Comparison of ENCODE assay signal across 16 cellular contexts in genomic region chr1:25893072-25893604, GRCh38. TPM values are rescaled to one million over a fixed set of nuclear protein-coding genes. Genes with fewer than 3 reads are reported as not detected.
DNase-seq lines count a peak whose midpoint lies in the region; ATAC-seq, FAIRE-seq and TF ChIP-seq lines count a peak whose summit lies in the region.
"Had no signal": no experiment of that assay in that cellular context is flagged by ENCODE, and none has a peak within 500 bp of the region (broad histone marks: within the 10 kb centered on the region; RNA-seq: fewer than 3 reads in every experiment).

No MANE protein-coding gene starts in this region.

- H3K4me3 ChIP-seq in Caco-2 (ENCODE audit: low read depth, low read length) = no peak overlapping the region
- H3K4me3 ChIP-seq in SJSA1 = no peak overlapping the region
- H3K4me3 ChIP-seq in fibroblast of lung (replicated peaks in 1 of 4; ENCODE audit: control extremely low read depth in 1 of 4, insufficient read depth in 1 of 4, low read depth in 3 of 4, low read length in 4 of 4) = no peak overlapping the region
- H3K4me3 ChIP-seq in small intestine (ENCODE audit: low read depth in 1 of 2, low read length in 2 of 2) = no peak overlapping the region
- no peak overlapping the region for H3K4me3 ChIP-seq in heart right ventricle
- H3K4me3 ChIP-seq: ovary had no signal

- H3K4me1 ChIP-seq in Caco-2 (peaks cover 54% of the 10 kb centered on the region), SJSA1 (replicated peaks) (peaks cover 38% of the 10 kb centered on the region), fibroblast of lung (ENCODE audit: control insufficient read depth, extremely low read depth, insufficient read depth, low read length) (peaks cover 23% of the 10 kb centered on the region), small intestine (ENCODE audit: control insufficient read depth in 2 of 2, insufficient read depth in 1 of 2, low read depth in 1 of 2, low read length in 1 of 2) (peaks cover 0 to 13% of the 10 kb centered on the region in 2 donors), heart right ventricle (peaks cover 0 to 17% (median 9%) of the 10 kb centered on the region in 9 donors)

- no peaks in the 10 kb centered on the region for H3K27me3 Mint-ChIP-seq in Caco-2 (ENCODE audit: insufficient read depth, unreplicated experiment)
- H3K27me3 Mint-ChIP-seq: activated T-cell treated with anti-CD3 and anti-CD28 coated beads, Interleukin-2, amount 50 U/mL, for 24 hours; T-helper 17 cell had no signal

- H3K36me3 ChIP-seq in Caco-2 (ENCODE audit: control insufficient read depth, insufficient read depth, low read length) (peaks cover 2% of the 10 kb centered on the region; the same call in 1 of the 2 replicates), SJSA1 (peaks cover 48% of the 10 kb centered on the region), fibroblast of lung (ENCODE audit: control insufficient read depth, insufficient read depth, low read length) (no peaks in the 10 kb centered on the region), small intestine (ENCODE audit: control insufficient read depth in 2 of 2, insufficient read depth in 2 of 2, low read length in 2 of 2) (no peaks in the 10 kb centered on the region), heart right ventricle (peaks cover 0 to 4% (median 0%) of the 10 kb centered on the region in 9 donors)
- H3K36me3 ChIP-seq: ovary had no signal

- H3K4me2 ChIP-seq in fibroblast of lung (ENCODE audit: extremely low read depth, insufficient read depth, low read length) = peak overlapping the region; percentile 8

- CTCF ChIA-PET in Caco-2 (lab: Charles Lee) = interaction anchor here (0.6 to 5.4 kb wide), 5 partner anchors 18 to 458 kb away, joined by 3 to 69 read pairs (median 4); partner anchors contain the start of genes PAFAH2 and PAQR7

- H3K36me3 Mint-ChIP-seq in Caco-2 (ENCODE audit: insufficient read depth, unreplicated experiment) = peaks cover 30% of the 10 kb centered on the region

- H4K20me1 ChIP-seq in fibroblast of lung (ENCODE audit: control insufficient read depth, extremely low read depth, insufficient read depth, low read length) = no peaks in the 10 kb centered on the region

- BruUV-seq in Caco-2 (replicated peaks; lab: Mats Ljungman, UMichigan) = TSS peak; percentile 90

- H3K27ac ChIP-seq in SJSA1 = peak overlapping the region; percentile 74
- peak overlapping the region; percentile 92 for H3K27ac ChIP-seq in fibroblast of lung (ENCODE audit: insufficient read depth, low read length)
- H3K27ac ChIP-seq in small intestine (ENCODE audit: low read depth in 1 of 2, low read length in 1 of 2) = peak overlapping the region; percentile 15 to 19
- peak overlapping the region in 4 of 10 donors; percentile 17 to 73 (median 48) for H3K27ac ChIP-seq in heart right ventricle

- intact Hi-C loops in Caco-2 (cut with micrococcal nuclease; ENCODE audit: unreplicated experiment) = no loop called here
- intact Hi-C loops in heart right ventricle (cut with DNase I) = loop anchor here in 1 of 10 donors (10.0 kb wide), 1 partner anchor 262 kb away; the partner anchor contains the start of gene FAM110D

- no peak for DNase-seq in Caco-2
- no peak for DNase-seq in SJSA1 (ENCODE audit: low read depth in 1 of 2, low spot score in 2 of 2)
- DNase-seq in fibroblast of lung (ENCODE audit: low read depth in 2 of 2) = peak in 1 of 2 donors; percentile 15
- no peak for DNase-seq in small intestine
- no peak for DNase-seq in heart right ventricle
- DNase-seq in GM13976 (ENCODE audit: low spot score) = no peak
- DNase-seq: activated CD4-positive, alpha-beta T cell treated with anti-CD3 and anti-CD28 coated beads for 4 hours; activated T-cell treated with anti-CD3 and anti-CD28 coated beads, Interleukin-2, amount 50 U/mL, for 24 hours; dermis blood vessel endothelial cell; KG1; NCI-H1694 treated with DMSO at 0.1 percent for 48 hours; NCI-H510A; T-helper 17 cell had no signal

- no peak overlapping the region for H3K27ac Mint-ChIP-seq in Caco-2 (ENCODE audit: unreplicated experiment)
- H3K27ac Mint-ChIP-seq: T-helper 17 cell had no signal

- TF ChIP-seq CTCF in Caco-2 (IDR thresholded peaks at IDR 0.05; ENCODE audit: insufficient read depth in 1 of 2, low read depth in 1 of 2, low read length in 1 of 2, severe bottlenecking in 1 of 2, unreplicated experiment in 1 of 2) = no peak
- TF ChIP-seq CTCF in fibroblast of lung (conservative IDR thresholded peaks at IDR 0.05 in 1 of 2, IDR thresholded peaks at IDR 0.05 in 1 of 2; ENCODE audit: low read depth in 1 of 2, low read length in 2 of 2) = no peak
- no peak for TF ChIP-seq CTCF in heart right ventricle (IDR thresholded peaks at IDR 0.05)
- no peak for TF ChIP-seq CTCF in GM13976 (IDR thresholded peaks at IDR 0.05; ENCODE audit: borderline replicate concordance, control extremely low read depth, extremely low read depth, insufficient read depth, missing control alignments)

- H3K4me3 Mint-ChIP-seq in Caco-2 (ENCODE audit: unreplicated experiment) = no peak overlapping the region
- H3K4me3 Mint-ChIP-seq: activated T-cell treated with anti-CD3 and anti-CD28 coated beads, Interleukin-2, amount 50 U/mL, for 24 hours; T-helper 17 cell had no signal

- no peak overlapping the region for H3K9ac ChIP-seq in fibroblast of lung (ENCODE audit: insufficient read depth, low read length)

- peak overlapping the region; percentile 8 for H2AFZ ChIP-seq in fibroblast of lung (ENCODE audit: low read length)

- in situ Hi-C loops in GM13976 (cut with MboI; ENCODE audit: low sequenced_read_pairs, unreplicated experiment) = no loop called here

- no peak for ATAC-seq in HG02938 (IDR thresholded peaks at IDR 0.05; ENCODE audit: unreplicated experiment)
- no peak for ATAC-seq in heart right ventricle
- ATAC-seq in HG03432 (IDR thresholded peaks at IDR 0.05; ENCODE audit: unreplicated experiment) = no peak
- ATAC-seq: T-helper 17 cell had no signal

- H3K9me3 Mint-ChIP-seq in Caco-2 (ENCODE audit: unreplicated experiment) = no peaks in the 10 kb centered on the region
- H3K9me3 Mint-ChIP-seq: activated T-cell treated with anti-CD3 and anti-CD28 coated beads, Interleukin-2, amount 50 U/mL, for 24 hours had no signal

- no peaks in the 10 kb centered on the region for H3K27me3 ChIP-seq in Caco-2 (replicated peaks; ENCODE audit: control insufficient read depth, insufficient read depth, low read length)
- no peaks in the 10 kb centered on the region for H3K27me3 ChIP-seq in SJSA1 (replicated peaks)
- H3K27me3 ChIP-seq in fibroblast of lung (ENCODE audit: control insufficient read depth, insufficient read depth, low read length) = no peaks in the 10 kb centered on the region
- H3K27me3 ChIP-seq in small intestine (ENCODE audit: control insufficient read depth in 2 of 2, insufficient read depth in 2 of 2, low read length in 2 of 2) = no peaks in the 10 kb centered on the region
- H3K27me3 ChIP-seq in heart right ventricle = no peaks in the 10 kb centered on the region
- H3K27me3 ChIP-seq: ovary had no signal

- H3K9me3 ChIP-seq in Caco-2 (no peaks in the 10 kb centered on the region), SJSA1 (replicated peaks) (no peaks in the 10 kb centered on the region), fibroblast of lung (ENCODE audit: control insufficient read depth, insufficient read depth, low read depth, low read length) (no peaks in the 10 kb centered on the region), small intestine (ENCODE audit: control insufficient read depth, low read depth) (no peaks in the 10 kb centered on the region), heart right ventricle (no peaks in the 10 kb centered on the region)
- H3K9me3 ChIP-seq: ovary had no signal

- 36 to 58% (median 48%) methylated on average over 6 of the region's 6 CpGs for WGBS in small intestine, 3 donors
- WGBS in heart right ventricle, 2 donors = 76 to 78% methylated on average over 6 of the region's 6 CpGs

- no peak for FAIRE-seq in small intestine (lab: Jason Lieb, UNC)

- POLR2A ChIA-PET in Caco-2 (lab: Charles Lee) = interaction anchor here (0.5 to 1.1 kb wide), 2 partner anchors 18 to 210 kb away, joined by 5 to 14 read pairs; partner anchors contain the start of gene PAQR7

- H3K79me2 ChIP-seq in fibroblast of lung (ENCODE audit: control insufficient read depth, insufficient read depth, low read length) = no peaks in the 10 kb centered on the region

- peaks cover 18% of the 10 kb centered on the region for H3K4me1 Mint-ChIP-seq in Caco-2 (ENCODE audit: low read depth, unreplicated experiment)

RNA-seq across cellular contexts. Expression of gene STMN1, which starts 13.1 kb away (rescaled TPM):
- total RNA-seq in Caco-2 (2022) = 188 and 207 TPM in 2 replicates
- 325 and 537 TPM in 2 replicates for total RNA-seq in SJSA1 (2014; rRNA removed; shearing (Covaris generic))
- 46.2 and 90.7 TPM in 2 replicates for total RNA-seq in fibroblast of lung
- 94.7 and 304 TPM in 2 replicates for polyA plus RNA-seq in fibroblast of lung
- polyA plus RNA-seq in fibroblast of lung (2012) = 127 and 372 TPM in 2 replicates
- 5.7 and 45.2 TPM in 2 replicates for polyA minus RNA-seq in fibroblast of lung (ENCODE audit: low replicate concordance)
- 100 to 1,000 TPM in 1 of 3 donors, 10 to 100 TPM in 2; 30.9 to 248 (median 37.3) TPM for polyA plus RNA-seq in small intestine
- total RNA-seq in heart right ventricle = 10 to 100 TPM; 16.0 to 85.7 (median 48.7) TPM
- polyA plus RNA-seq in heart right ventricle = 10 to 100 TPM; 16.2 to 49.9 TPM

RNA-seq across cellular contexts. Expression of gene PAQR7, which starts 17.6 kb away (rescaled TPM):
- total RNA-seq in Caco-2 (2022) (22.3 and 26.0 TPM in 2 replicates), fibroblast of lung (11.6 and 15.9 TPM in 2 replicates), heart right ventricle (1 to 10 TPM; 1.2 to 3.8 (median 2.2) TPM)
- total RNA-seq in SJSA1 (2014; rRNA removed; shearing (Covaris generic)) = 2.9 and 3.1 TPM in 2 replicates
- polyA plus RNA-seq in fibroblast of lung (7.4 and 12.8 TPM in 2 replicates), small intestine (10 to 100 TPM; 10.2 to 53.9 (median 23.5) TPM), heart right ventricle (1 to 10 TPM; 1.2 to 1.4 TPM)
- 10.9 and 17.6 TPM in 2 replicates for polyA plus RNA-seq in fibroblast of lung (2012)
- 33.2 and 49.1 TPM in 2 replicates for polyA minus RNA-seq in fibroblast of lung (ENCODE audit: low replicate concordance)

RNA-seq across cellular contexts. Expression of gene AUNIP, which starts 33.9 kb away (rescaled TPM):
- total RNA-seq in Caco-2 (2022) (12.3 and 16.8 TPM in 2 replicates), fibroblast of lung (under 0.01 and 0.33 TPM in 2 replicates), heart right ventricle (under 1 TPM in 2 of 10 donors, not detected in 8; 0.21 to 0.25 TPM)
- total RNA-seq in SJSA1 (2014; rRNA removed; shearing (Covaris generic)) = 5.9 and 9.5 TPM in 2 replicates
- polyA plus RNA-seq in fibroblast of lung (1.2 and 3.4 TPM in 2 replicates), small intestine (1 to 10 TPM in 1 of 3 donors, under 1 TPM in 1, not detected in 1; 0.67 to 3.2 TPM), heart right ventricle (under 1 TPM in 1 of 2 donors, not detected in 1; 0.04 TPM)
- polyA plus RNA-seq in fibroblast of lung (2012) = 0.90 and 2.2 TPM in 2 replicates
- polyA minus RNA-seq in fibroblast of lung (ENCODE audit: low replicate concordance) = 0.82 and 1.9 TPM in 2 replicates
